In genomic region chr1:178530037-178530402, GRCh38 we compare ENCODE assay signal across 11 cellular contexts. TPM values are rescaled to one million over a fixed set of nuclear protein-coding genes. Genes with fewer than 3 reads are reported as not detected.
DNase-seq lines count a peak whose midpoint lies in the region; ATAC-seq and TF ChIP-seq lines count a peak whose summit lies in the region.
"Had no signal": no experiment of that assay in that cellular context is flagged by ENCODE, and none has a peak within 500 bp of the region (broad histone marks: within the 10 kb centered on the region; RNA-seq: fewer than 3 reads in every experiment).

No MANE protein-coding gene starts in this region.

- H3K27me3 ChIP-seq in brain microvascular endothelial cell (replicated peaks) = no peaks in the 10 kb centered on the region
- H3K27me3 ChIP-seq in mesendoderm (ENCODE audit: insufficient read depth, low read length, poor library complexity) = no peaks in the 10 kb centered on the region
- H3K27me3 ChIP-seq in HAP-1 (ENCODE audit: low read depth) = no peaks in the 10 kb centered on the region
- H3K27me3 ChIP-seq: heart left ventricle had no signal

- TF ChIP-seq RAD21 in Ishikawa (IDR thresholded peaks at IDR 0.05; ENCODE audit: low read depth) = peak; percentile 3; the same call in 1 of the 2 replicates

- H4K5ac ChIP-seq in mesendoderm (ENCODE audit: low read length) = no peak overlapping the region

- no peak overlapping the region for H3K56ac ChIP-seq in mesendoderm (ENCODE audit: low read length)

- no peak overlapping the region for H4K8ac ChIP-seq in mesendoderm (ENCODE audit: low read depth, low read length)

- H3K23ac ChIP-seq in mesendoderm (ENCODE audit: low read length) = no peak overlapping the region

- H3K27ac ChIP-seq in brain microvascular endothelial cell (no peak overlapping the region), mesendoderm (ENCODE audit: low read depth, low read length) (no peak overlapping the region)
- H3K27ac ChIP-seq: heart left ventricle had no signal

- no peak overlapping the region for H3K4me3 ChIP-seq in brain microvascular endothelial cell (ENCODE audit: low read depth, low read length)
- no peak overlapping the region for H3K4me3 ChIP-seq in mesendoderm (ENCODE audit: low read length)
- H3K4me3 ChIP-seq in HAP-1 = no peak overlapping the region
- H3K4me3 ChIP-seq: heart left ventricle had no signal

- H3K9me3 ChIP-seq in HAP-1 = no peaks in the 10 kb centered on the region
- H3K9me3 ChIP-seq: heart left ventricle had no signal

- no CpG with 5 or more reads among the region's 2 CpGs for WGBS in mesendoderm (ENCODE audit: extremely low coverage, insufficient coverage, low lambda C conversion rate)

- H2AK5ac ChIP-seq in mesendoderm (ENCODE audit: low read length) = no peak overlapping the region

- H3K18ac ChIP-seq in mesendoderm (ENCODE audit: low read length) = no peak overlapping the region

- H2BK5ac ChIP-seq in mesendoderm (ENCODE audit: low read length) = no peak overlapping the region

- H2BK120ac ChIP-seq in mesendoderm (ENCODE audit: low read depth, low read length) = no peak overlapping the region

- H3K36me3 ChIP-seq in brain microvascular endothelial cell (replicated peaks) (no peaks in the 10 kb centered on the region), mesendoderm (ENCODE audit: control insufficient read depth, insufficient read depth, low read length) (no peaks in the 10 kb centered on the region), HAP-1 (replicated peaks) (no peaks in the 10 kb centered on the region)
- H3K36me3 ChIP-seq: heart left ventricle had no signal

- H2BK15ac ChIP-seq in mesendoderm (replicated peaks; ENCODE audit: low read depth) = no peak overlapping the region

- TF ChIP-seq EP300 in Ishikawa (IDR thresholded peaks at IDR 0.05; ENCODE audit: borderline replicate concordance) = peak; percentile 84

- H3K4me1 ChIP-seq in mesendoderm (ENCODE audit: control insufficient read depth, low read depth, low read length) = no peaks in the 10 kb centered on the region
- peaks cover 6% of the 10 kb centered on the region for H3K4me1 ChIP-seq in HAP-1

- H3K4ac ChIP-seq in mesendoderm (ENCODE audit: low read depth, low read length) = no peak overlapping the region

- ATAC-seq in HG03439 (IDR thresholded peaks at IDR 0.05; ENCODE audit: unreplicated experiment) = no peak

- no peaks in the 10 kb centered on the region for H3K79me1 ChIP-seq in mesendoderm (ENCODE audit: low read length)

- no peaks in the 10 kb centered on the region for H3K79me2 ChIP-seq in mesendoderm (ENCODE audit: control insufficient read depth, insufficient read depth, low read length)

- no peak overlapping the region for H3K4me2 ChIP-seq in mesendoderm (ENCODE audit: low read length)

- H3K9ac ChIP-seq in mesendoderm (ENCODE audit: low read length) = no peak overlapping the region

- in situ Hi-C loops in brain microvascular endothelial cell (cut with HindIII; ENCODE audit: low pct_ligation_motif_present, low sequenced_read_pairs) (loop anchor here (25.0 kb wide), 1 partner anchor 482 kb away; no protein-coding TSS in a partner anchor), HAP-1 (cut with MboI; ENCODE audit: low sequenced_read_pairs) (loop anchor here (5.0 to 25.0 kb wide), 3 partner anchors 218 to 857 kb away; no protein-coding TSS in a partner anchor)

- TF ChIP-seq CTCF in brain microvascular endothelial cell (IDR thresholded peaks at IDR 0.05; ENCODE audit: low read depth, low read length, missing control alignments) = no peak

- DNase-seq in COLO829 (ENCODE audit: low spot score) = peak; percentile 48
- peak; percentile 54 for DNase-seq in brain microvascular endothelial cell
- DNase-seq in mesendoderm = peak; percentile 78
- no peak for DNase-seq in stimulated activated CD4-positive, alpha-beta T cell treated with anti-CD3 and anti-CD28 coated beads, Interleukin-15, amount 100 ng/mL, for 24 hours
- no peak for DNase-seq in stimulated activated CD8-positive, alpha-beta memory T cell treated with anti-CD3 and anti-CD28 coated beads, Interleukin-4, amount 100 ng/mL, for 48 hours
- no peak for DNase-seq in HAP-1 (ENCODE audit: low spot score in 2 of 2)
- DNase-seq: NCI-H187; stimulated activated CD4-positive, alpha-beta T cell treated with anti-CD3 and anti-CD28 coated beads, Interleukin-4, amount 100 ng/mL, for 24 hours had no signal

TF ChIP-seq in Ishikawa, 13 proteins besides CTCF, POLR2A, EP300 and RAD21:
- no peak for TF ChIP-seq REST (IDR thresholded peaks at IDR 0.05; ENCODE audit: low read depth)
- TF ChIP-seq CEBPB (IDR thresholded peaks at IDR 0.05) = no peak
- no peak for TF ChIP-seq YY1 (IDR thresholded peaks at IDR 0.05; ENCODE audit: low read depth)
- TF ChIP-seq TEAD4 (IDR thresholded peaks at IDR 0.05) = peak; percentile 90
- no peak for TF ChIP-seq USF1 (IDR thresholded peaks at IDR 0.05)
- TF ChIP-seq EGR1 (IDR thresholded peaks at IDR 0.05) = no peak
- TF ChIP-seq MAX (IDR thresholded peaks at IDR 0.05) = peak; percentile 22; the same call in 1 of the 2 replicates
- peak; percentile 90 for TF ChIP-seq NFIC (IDR thresholded peaks at IDR 0.05)
- TF ChIP-seq TCF12 (IDR thresholded peaks at IDR 0.05; ENCODE audit: low read depth) = peak; percentile 93
- TF ChIP-seq TAF1 (IDR thresholded peaks at IDR 0.05; ENCODE audit: low read depth) = no peak

RNA-seq across cellular contexts. Expression of gene TEX35, which starts 17.1 kb away (rescaled TPM):
- polyA plus RNA-seq in mesendoderm (2013, experiment 1 of 2) = not detected
- not detected for polyA plus RNA-seq in mesendoderm (2013, experiment 2 of 2)
- polyA plus RNA-seq: heart left ventricle had no signal

RNA-seq across cellular contexts. Expression of gene CLEC20A, which starts 33.3 kb away (rescaled TPM):
- 0.08 TPM for polyA plus RNA-seq in mesendoderm (2013, experiment 1 of 2)
- 0.04 TPM for polyA plus RNA-seq in mesendoderm (2013, experiment 2 of 2)
- polyA plus RNA-seq: heart left ventricle had no signal

Comparison
In these comparisons a context has a peak if more than half of its experiments do, and no peak if none do; other contexts are left out.
1. DNase-seq: peak in COLO829 (single experiment), brain microvascular endothelial cell (single experiment) and mesendoderm (single experiment); none in stimulated activated CD4-positive, alpha-beta T cell treated with anti-CD3 and anti-CD28 coated beads, Interleukin-15, amount 100 ng/mL, for 24 hours (single experiment), stimulated activated CD8-positive, alpha-beta memory T cell treated with anti-CD3 and anti-CD28 coated beads, Interleukin-4, amount 100 ng/mL, for 48 hours (single experiment) and HAP-1 (0 of 2).